ENCODE assay signal across 15 cellular contexts in the genomic region with DNA sequence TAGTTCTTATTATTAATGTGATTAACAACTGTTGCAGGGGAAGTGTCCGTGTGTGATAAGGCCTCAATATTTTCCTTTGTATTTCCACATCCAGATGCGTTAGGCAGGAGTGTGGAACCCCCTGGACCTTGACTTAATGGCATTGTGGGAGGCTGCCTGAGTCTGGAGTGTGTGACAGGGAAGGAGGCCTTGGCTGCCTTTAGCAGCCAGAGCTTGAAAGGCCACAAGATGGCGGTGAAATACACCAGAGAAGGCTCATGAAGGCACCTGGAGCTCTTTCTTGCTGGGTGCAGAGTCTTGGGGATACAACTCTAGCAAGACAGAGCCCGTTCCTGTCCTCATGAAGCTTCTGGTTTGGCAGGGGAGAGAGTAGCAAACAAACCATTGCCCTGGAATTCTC. TPM values are rescaled to one million over a fixed set of nuclear protein-coding genes. Genes with fewer than 3 reads are reported as not detected.
DNase-seq lines count a peak whose midpoint lies in the region; ATAC-seq and TF ChIP-seq lines count a peak whose summit lies in the region.
"Had no signal": no experiment of that assay in that cellular context is flagged by ENCODE, and none has a peak within 500 bp of the region (broad histone marks: within the 10 kb centered on the region; RNA-seq: fewer than 3 reads in every experiment).

No MANE protein-coding gene starts in this region.

- H3K27ac ChIP-seq in breast epithelium, result no peak overlapping the region
- H3K27ac ChIP-seq in mammary epithelial cell (ENCODE audit: insufficient read depth, low read depth, low read length), result no peak overlapping the region
- H3K27ac ChIP-seq: epithelial cell of prostate had no signal

- H3K9me3 Mint-ChIP-seq in MCF 10A (ENCODE audit: unreplicated experiment), result no peaks in the 10 kb centered on the region
- no peaks in the 10 kb centered on the region for H3K9me3 Mint-ChIP-seq in immature natural killer cell
- H3K9me3 Mint-ChIP-seq: CD4-positive, CD25-positive, alpha-beta regulatory T cell; T-helper 2 cell treated with Interferon-gamma antibody and Interleukin-4, amounts not matched to agents 5 μg/mL and 100 μg/mL, for 36 hours had no signal

- no peak overlapping the region for H2AFZ ChIP-seq in mammary epithelial cell (ENCODE audit: low read depth, low read length)

- H3K27me3 Mint-ChIP-seq in MCF 10A (ENCODE audit: insufficient read depth, unreplicated experiment), result no peaks in the 10 kb centered on the region
- H3K27me3 Mint-ChIP-seq in immature natural killer cell (ENCODE audit: low read depth in 3 of 3), result peaks cover 0 to 8% (median 2%) of the 10 kb centered on the region in 3 donors
- H3K27me3 Mint-ChIP-seq: CD4-positive, CD25-positive, alpha-beta regulatory T cell had no signal

- 86% methylated on average over 3 of the region's 4 CpGs for WGBS in mammary epithelial cell (ENCODE audit: low coverage, missing lambda C conversion rate)

- H3K36me3 Mint-ChIP-seq in MCF 10A (ENCODE audit: insufficient read depth, unreplicated experiment) (no peaks in the 10 kb centered on the region), immature natural killer cell (peaks cover 3 to 5% (median 3%) of the 10 kb centered on the region in 3 donors)
- H3K36me3 Mint-ChIP-seq: CD4-positive, CD25-positive, alpha-beta regulatory T cell had no signal

- H3K79me2 ChIP-seq in mammary epithelial cell (ENCODE audit: insufficient read depth, low read length), result no peaks in the 10 kb centered on the region

- dilution Hi-C loops in mammary epithelial cell (cut with HindIII; ENCODE audit: low sequenced_read_pairs), result loop anchor here (10.0 kb wide), 1 partner anchor 121 kb away; no protein-coding TSS in a partner anchor

- H3K36me3 ChIP-seq in breast epithelium (no peaks in the 10 kb centered on the region), mammary epithelial cell (ENCODE audit: insufficient read depth, low read length) (no peaks in the 10 kb centered on the region)

- H3K27ac Mint-ChIP-seq in MCF 10A (ENCODE audit: low read depth, unreplicated experiment), result no peak overlapping the region
- no peak overlapping the region for H3K27ac Mint-ChIP-seq in immature natural killer cell
- H3K27ac Mint-ChIP-seq: CD4-positive, CD25-positive, alpha-beta regulatory T cell; T-helper 2 cell treated with Interferon-gamma antibody and Interleukin-4, amounts not matched to agents 5 μg/mL and 100 μg/mL, for 36 hours had no signal

- no peak overlapping the region for H3K4me2 ChIP-seq in mammary epithelial cell (ENCODE audit: insufficient read depth, low read depth, low read length)

- no peak overlapping the region for H3K4me3 Mint-ChIP-seq in MCF 10A (ENCODE audit: unreplicated experiment)
- H3K4me3 Mint-ChIP-seq in immature natural killer cell, result no peak overlapping the region
- H3K4me3 Mint-ChIP-seq: CD4-positive, CD25-positive, alpha-beta regulatory T cell; IgD-negative memory B cell; T-helper 2 cell treated with Interferon-gamma antibody and Interleukin-4, amounts not matched to agents 5 μg/mL and 100 μg/mL, for 36 hours had no signal

- H4K20me1 ChIP-seq in mammary epithelial cell (ENCODE audit: insufficient read depth, low read length), result no peaks in the 10 kb centered on the region

- intact Hi-C loops in MCF 10A (cut with micrococcal nuclease) (no loop called here), breast epithelium (cut with DNase I; ENCODE audit: low total_unique reads) (no loop called here), mammary epithelial cell (cut with micrococcal nuclease) (no loop called here)

- H3K4me1 ChIP-seq in breast epithelium (no peaks in the 10 kb centered on the region), mammary epithelial cell (ENCODE audit: insufficient read depth, low read length) (no peaks in the 10 kb centered on the region)

- no peak overlapping the region for H3K9ac ChIP-seq in mammary epithelial cell (ENCODE audit: insufficient read depth, low read length)

- no peak for TF ChIP-seq POLR2A in breast epithelium (IDR thresholded peaks at IDR 0.05)
- no peak for TF ChIP-seq POLR2A in NB4 (IDR thresholded peaks at IDR 0.05; ENCODE audit: extremely low read depth, insufficient read length)

- BruUV-seq in MCF 10A (replicated peaks; lab: Mats Ljungman, UMichigan) (no TSS peak), mammary epithelial cell (replicated peaks; lab: Mats Ljungman, UMichigan) (no TSS peak)

- TF ChIP-seq CTCF in MCF 10A (IDR thresholded peaks at IDR 0.05; ENCODE audit: unreplicated experiment) (no peak), breast epithelium (IDR thresholded peaks at IDR 0.05) (no peak), NB4 (IDR thresholded peaks at IDR 0.05; ENCODE audit: low read depth, low read length) (no peak), mammary epithelial cell (conservative IDR thresholded peaks at IDR 0.05 in 1 of 2, IDR thresholded peaks at IDR 0.05 in 1 of 2; ENCODE audit: extremely low read depth in 1 of 2, insufficient read depth in 1 of 2, low read depth in 1 of 2, low read length in 2 of 2) (peak; percentile 9 to 33)

- H3K9me3 ChIP-seq in breast epithelium (no peaks in the 10 kb centered on the region), mammary epithelial cell (replicated peaks; ENCODE audit: insufficient read depth, low read length) (no peaks in the 10 kb centered on the region)

- CTCF ChIA-PET in MCF 10A (lab: Yijun Ruan, JAX), result interaction anchor here (0.7 to 6.1 kb wide), 11 partner anchors 7 to 439 kb away, joined by 3 to 35 read pairs (median 5); no protein-coding TSS in a partner anchor
- CTCF ChIA-PET in mammary epithelial cell (lab: Charles Lee; ENCODE audit: low non-redundant PET), result interaction anchor here (1.1 kb wide), 1 partner anchor 327 kb away, joined by 7 read pairs; no protein-coding TSS in a partner anchor

- DNase-seq in MCF 10A (ENCODE audit: unreplicated experiment), result peak; percentile 14
- no peak for DNase-seq in breast epithelium (ENCODE audit: low spot score in 2 of 2)
- peak; percentile 21 for DNase-seq in NB4 (ENCODE audit: low read depth)
- no peak for DNase-seq in mammary epithelial cell
- DNase-seq in retina, result peak; percentile 23
- DNase-seq in GDM1 (lab: John Stamatoyannopoulos, UW), result no peak
- no peak for DNase-seq in immature natural killer cell
- DNase-seq: amygdala; kidney; stimulated activated naive CD4-positive, alpha-beta T cell had no signal

- no peak for ATAC-seq in GM18511 (IDR thresholded peaks at IDR 0.05; ENCODE audit: unreplicated experiment)

- H3K4me3 ChIP-seq in breast epithelium (no peak overlapping the region), NB4 (ENCODE audit: low read depth, low read length) (no peak overlapping the region), mammary epithelial cell (replicated peaks in 1 of 3; ENCODE audit: insufficient read depth in 1 of 3, low read depth in 2 of 3, low read length in 3 of 3) (no peak overlapping the region)

- H3K27me3 ChIP-seq in breast epithelium, result no peaks in the 10 kb centered on the region
- H3K27me3 ChIP-seq in mammary epithelial cell (ENCODE audit: insufficient read depth, low read length), result no peaks in the 10 kb centered on the region

- H3K4me1 Mint-ChIP-seq in MCF 10A (ENCODE audit: insufficient read depth, unreplicated experiment), result no peaks in the 10 kb centered on the region
- H3K4me1 Mint-ChIP-seq in immature natural killer cell, result peaks cover 2 to 8% of the 10 kb centered on the region in 2 donors
- H3K4me1 Mint-ChIP-seq: CD4-positive, CD25-positive, alpha-beta regulatory T cell; IgD-negative memory B cell had no signal

- in situ Hi-C loops in mammary epithelial cell (cut with MboI; ENCODE audit: low sequenced_read_pairs in 2 of 2), result loop anchor here in 1 of 2 donors (10.0 kb wide), 1 partner anchor 321 kb away; a partner anchor contains a TSS

- POLR2A ChIA-PET in MCF 10A (lab: Yijun Ruan, JAX), result interaction anchor here (1.1 to 1.2 kb wide), 2 partner anchors 11 to 37 kb away, joined by 4 to 5 read pairs; a partner anchor contains a TSS

RNA-seq across cellular contexts. Expression of a gene that starts 36.9 kb away (rescaled TPM):
- total RNA-seq in MCF 10A (2022) (84.1 and 114 TPM in 2 replicates), breast epithelium (100 to 1,000 TPM in 2 of 3 donors, 10 to 100 TPM in 1; 63.5 to 194 (median 126) TPM), mammary epithelial cell (100 to 1,000 TPM in 1 of 2 donors, 10 to 100 TPM in 1; 82.9 to 109 TPM)
- polyA plus RNA-seq in mammary epithelial cell (51.3 TPM), immature natural killer cell (10 to 100 TPM; 33.3 to 58.1 (median 51.2) TPM)
- polyA minus RNA-seq in mammary epithelial cell, result 70.1 TPM

Comparison
In these comparisons a context has a peak if more than half of its experiments do, and no peak if none do; other contexts are left out.
1. DNase-seq: peak in MCF 10A (single experiment), NB4 (single experiment) and retina (single experiment); none in breast epithelium (0 of 2), mammary epithelial cell (single experiment), GDM1 (single experiment) and immature natural killer cell (0 of 3).
2. CTCF ChIP-seq: peak in mammary epithelial cell (2 of 2); none in MCF 10A (single experiment), breast epithelium (0 of 3) and NB4 (single experiment).